ENCODE assay signal across 13 cellular contexts in the genomic region with DNA sequence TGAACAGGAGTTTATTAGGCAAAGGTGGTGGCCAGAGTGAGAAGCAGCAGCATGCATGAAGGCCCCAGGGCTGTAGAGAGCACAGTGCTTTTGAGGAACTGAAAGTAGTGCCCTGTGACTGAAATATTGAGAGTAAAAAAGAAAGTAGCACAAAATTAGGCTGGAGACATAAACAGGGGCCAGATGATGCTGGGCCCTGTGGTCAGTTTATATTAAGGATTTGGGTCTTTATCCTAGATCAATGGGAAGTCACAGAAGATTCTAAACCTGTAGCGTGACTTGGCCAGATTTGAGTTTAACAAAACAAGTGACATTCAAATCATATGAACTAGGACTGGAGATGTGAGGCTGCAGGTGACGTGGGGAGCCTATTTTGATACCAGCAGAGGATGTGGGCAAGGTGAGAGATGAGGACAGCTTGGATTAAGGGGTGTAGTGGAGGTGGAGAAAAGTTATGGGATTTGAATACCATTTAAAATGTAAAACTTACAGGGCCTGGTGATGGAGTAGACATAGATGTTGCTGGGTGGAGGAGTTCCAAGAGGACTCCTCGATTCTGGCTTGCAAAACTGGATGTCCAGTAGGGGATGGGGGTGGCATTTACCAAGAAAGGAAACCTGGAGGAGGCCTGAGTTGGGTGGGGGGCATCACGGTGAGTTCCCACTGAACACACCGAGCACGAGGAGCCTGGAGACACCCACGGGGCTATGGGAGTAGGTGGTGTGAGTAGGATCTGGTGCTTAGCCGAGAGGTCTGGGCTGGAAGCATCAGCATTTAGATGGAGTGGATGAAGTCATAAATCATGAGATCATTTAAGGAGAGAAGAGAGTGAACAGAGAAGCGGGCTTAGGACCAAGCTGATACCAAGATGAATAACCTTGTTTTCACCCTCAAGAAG.
DNase-seq lines count a peak whose midpoint lies in the region; ATAC-seq lines count a peak whose summit lies in the region.
"Had no signal": no experiment of that assay in that cellular context is flagged by ENCODE, and none has a peak within 500 bp of the region (broad histone marks: within the 10 kb centered on the region; RNA-seq: fewer than 3 reads in every experiment).

No MANE protein-coding gene starts in this region.

- DNase-seq in germinal center (ENCODE audit: low spot score), result peak; percentile 72
- DNase-seq in NCI-H2171 treated with DMSO at 0.1 percent for 48 hours (lab: John Stamatoyannopoulos, UW), result no peak
- DNase-seq in activated naive CD4-positive, alpha-beta T cell treated with anti-CD3 and anti-CD28 coated beads, Interleukin-2, amount 50 U/mL, for 16 hours, result no peak
- DNase-seq in AG08395 (ENCODE audit: low spot score), result no peak
- no peak for DNase-seq in NCI-H2029 treated with DMSO at 0.1 percent for 48 hours (lab: John Stamatoyannopoulos, UW)
- DNase-seq: activated CD8-positive, alpha-beta memory T cell treated with anti-CD3 and anti-CD28 coated beads for 24 hours; DND-41; effector CD4-positive, alpha-beta T cell; left ventricle myocardium superior; NCI-H1417 treated with DMSO at 0.1 percent for 48 hours had no signal

- ATAC-seq in GM18502 (IDR thresholded peaks at IDR 0.05; ENCODE audit: poor library complexity, unreplicated experiment) (peak; percentile 97), GM21576 (IDR thresholded peaks at IDR 0.05; ENCODE audit: unreplicated experiment) (peak; percentile 97), HG03457 (IDR thresholded peaks at IDR 0.05; ENCODE audit: unreplicated experiment) (peak; percentile 93)
- ATAC-seq: left ventricle myocardium superior had no signal
